In the genomic region with DNA sequence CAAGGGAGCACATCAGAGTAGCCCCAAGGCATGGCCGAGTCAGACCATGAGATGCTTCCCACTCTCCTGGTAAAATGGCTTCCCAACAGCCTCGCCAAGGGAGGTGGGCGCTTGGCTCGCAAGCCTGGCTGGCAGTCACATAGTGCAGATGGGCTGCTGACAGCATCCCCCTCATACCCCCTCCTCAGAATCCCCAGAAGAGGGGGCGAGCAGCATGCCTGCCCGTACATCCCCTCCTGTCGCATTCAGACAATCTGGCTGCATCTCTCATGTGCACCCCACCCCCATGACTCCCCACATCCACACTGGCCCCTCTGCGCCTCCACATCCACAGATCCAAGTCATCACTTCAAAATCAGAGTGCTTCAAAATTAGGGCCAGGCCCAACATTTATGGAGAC, we compare ENCODE assay signal across 10 cellular contexts. TPM values are rescaled to one million over a fixed set of nuclear protein-coding genes. Genes with fewer than 3 reads are reported as not detected.
"Had no signal": no experiment of that assay in that cellular context is flagged by ENCODE, and none has a peak within 500 bp of the region (broad histone marks: within the 10 kb centered on the region; RNA-seq: fewer than 3 reads in every experiment).

No MANE protein-coding gene starts in this region.

- H3K27ac Mint-ChIP-seq: GM23338, HFFc6 had no signal

- H3K36me3 ChIP-seq: HAP-1 had no signal

- H3K9ac ChIP-seq: GM23248 had no signal

- H3K27ac ChIP-seq: GM23248 had no signal

- DNase-seq: GM23248, GOT3, H7, H9, HCEC 1CT, HFFc6 had no signal

- H3K4me3 Mint-ChIP-seq: GM23338, H9, HFFc6 had no signal

- H3K4me1 ChIP-seq: HAP-1 had no signal

- H3K4me2 ChIP-seq: GM23338 had no signal

- H2AFZ ChIP-seq: GM23248, GM23338 had no signal

- H3K4me1 Mint-ChIP-seq: GM23338, H9 had no signal

- H3K9me3 Mint-ChIP-seq: GM23338, H9 had no signal

- H3K9me3 ChIP-seq: HAP-1 had no signal

- H3K4me3 ChIP-seq: GM23248, GM23338, HAP-1 had no signal

RNA-seq across cellular contexts. Expression of a gene that starts 54.0 kb away (rescaled TPM):
- total RNA-seq: GM23248, GM23338, H1, H4, H7, H9, HFFc6 had no signal
- polyA plus RNA-seq: GM23248, GM23338, H1 had no signal
